ENCODE assay signal across 8 cellular contexts in genomic region chr2:241686649-241687425, GRCh38. TPM values are rescaled to one million over a fixed set of nuclear protein-coding genes. Genes with fewer than 3 reads are reported as not detected.
DNase-seq lines count a peak whose midpoint lies in the region; ATAC-seq and TF ChIP-seq lines count a peak whose summit lies in the region.

Gene DTYMK (minus strand): TSS chr2:241686815. CDS start chr2:241686783, 32 bp downstream.

- peak in 1 of 2 donors; percentile 9 for TF ChIP-seq CTCF in right atrium auricular region (IDR thresholded peaks at IDR 0.05)
- TF ChIP-seq CTCF in uterus (IDR thresholded peaks at IDR 0.05): peak in 2 of 4 experiments; percentile 8 to 28

- H3K36me3 ChIP-seq in right atrium auricular region (peaks cover 22% of the 10 kb centered on the region), uterus (no peaks in the 10 kb centered on the region)

- H3K27ac ChIP-seq in right atrium auricular region (peak within 1 kb of the TSS; percentile 89 to 97), uterus (peak within 1 kb of the TSS; percentile 82 to 88)

- intact Hi-C loops in T-helper 2 cell treated with Interferon-gamma antibody and Interleukin-4, amounts not matched to agents 100 ng/mL and 5 ng/mL, for 36 hours (cut with micrococcal nuclease): loop anchor here (1.0 to 5.0 kb wide), 10 partner anchors 14 to 1120 kb away; partner anchors contain the start of genes ATG4B, D2HGDH, FARP2 and HDLBP
- intact Hi-C loops in uterus (cut with DNase I; ENCODE audit: low total_unique reads): no loop called here

- peak; percentile 94 for ATAC-seq in GM18502 (IDR thresholded peaks at IDR 0.05; ENCODE audit: poor library complexity, unreplicated experiment)
- peak; percentile 89 for ATAC-seq in HG02943 (IDR thresholded peaks at IDR 0.05; ENCODE audit: low read depth, unreplicated experiment)

- no peaks in the 10 kb centered on the region for H3K27me3 ChIP-seq in right atrium auricular region
- H3K27me3 ChIP-seq in uterus: no peaks in the 10 kb centered on the region

- H3K4me3 ChIP-seq in right atrium auricular region (peak within 1 kb of the TSS; percentile 95 to 96), uterus (peak within 1 kb of the TSS; percentile 48 to 75)

- H3K9me3 ChIP-seq in right atrium auricular region: no peaks in the 10 kb centered on the region
- no peaks in the 10 kb centered on the region for H3K9me3 ChIP-seq in uterus

- H3K4me1 ChIP-seq in right atrium auricular region (peaks cover 0 to 28% of the 10 kb centered on the region in 2 donors), uterus (peaks cover 0 to 9% of the 10 kb centered on the region in 2 donors)

- TF ChIP-seq POLR2A in uterus (IDR thresholded peaks at IDR 0.05): peak; percentile 57 to 87

- DNase-seq in NCI-H1930 (lab: John Stamatoyannopoulos, UW) (peak; percentile 90 to 97), anterior cingulate cortex (lab: John Stamatoyannopoulos, UW) (peak; percentile 81 to 98 (median 95)), right atrium auricular region (ENCODE audit: low spot score) (peak; percentile 96), putamen (ENCODE audit: low spot score) (peak; percentile 98), uterus (peak; percentile 93 to 96)

RNA-seq across cellular contexts. Expression of gene DTYMK, which starts in this region (rescaled TPM):
- 84.7 and 85.7 TPM in 2 replicates for total RNA-seq in T-helper 2 cell treated with Interferon-gamma antibody and Interleukin-4, amounts not matched to agents 100 ng/mL and 5 ng/mL, for 36 hours
- 1 to 10 TPM; 6.4 to 6.6 TPM for total RNA-seq in right atrium auricular region
- 10 to 100 TPM in 1 of 4 donors, 1 to 10 TPM in 2, under 1 TPM in 1; 0.59 to 17.8 (median 8.4) TPM for total RNA-seq in uterus

Comparison
In these comparisons a context has a peak if more than half of its experiments do, and no peak if none do; other contexts are left out.
1. Peak in every context shown above with its lines: DNase-seq, ATAC-seq, H3K4me3 ChIP-seq and H3K27ac ChIP-seq.